ENCODE assay signal across 10 cellular contexts in the genomic region with DNA sequence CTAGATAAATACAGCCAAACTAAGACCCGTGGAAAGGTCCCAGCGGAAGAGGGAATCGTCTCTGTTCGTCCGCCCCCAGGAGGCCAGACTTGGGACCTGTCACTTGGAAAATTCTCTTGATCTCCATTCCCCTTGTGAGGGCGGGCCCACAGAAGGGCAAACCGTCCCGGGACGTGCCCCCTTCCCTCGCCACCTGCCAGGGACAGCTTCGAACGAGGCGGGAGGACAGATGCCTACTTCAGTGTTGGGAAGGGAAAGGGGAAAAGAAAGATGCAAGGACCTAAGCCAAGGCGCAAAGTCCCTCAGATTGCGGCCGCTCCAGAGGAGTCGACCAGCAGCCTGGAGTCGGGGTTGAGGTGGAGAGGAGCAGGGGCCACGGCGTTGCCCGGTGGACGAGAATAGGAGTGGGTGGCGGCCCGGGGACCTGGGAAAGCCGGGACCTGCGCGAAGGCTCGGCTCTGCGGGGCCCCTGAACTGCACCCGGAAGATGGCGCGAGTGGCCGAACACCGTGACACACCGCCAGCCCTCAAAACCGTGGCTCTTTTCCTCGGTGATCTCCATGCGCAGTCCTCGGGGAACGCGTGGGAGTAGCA. TPM values are rescaled to one million over a fixed set of nuclear protein-coding genes. Genes with fewer than 3 reads are reported as not detected.
DNase-seq lines count a peak whose midpoint lies in the region; TF ChIP-seq lines count a peak whose summit lies in the region.
"Had no signal": no experiment of that assay in that cellular context is flagged by ENCODE, and none has a peak within 500 bp of the region (broad histone marks: within the 10 kb centered on the region; RNA-seq: fewer than 3 reads in every experiment).

No MANE protein-coding gene starts in this region.

- peaks cover 48% of the 10 kb centered on the region for H3K4me1 Mint-ChIP-seq in glutamatergic neuron (ENCODE audit: low read depth, unreplicated experiment)

- H3K9me3 ChIP-seq in DOHH2 (ENCODE audit: control insufficient read depth, insufficient read depth, low read length) (no peaks in the 10 kb centered on the region), OCI-LY1 (ENCODE audit: low read length) (no peaks in the 10 kb centered on the region)

- peak overlapping the region; percentile 73 for H3K9ac ChIP-seq in OCI-LY1 (ENCODE audit: low read length)

- H3K4me2 ChIP-seq in DOHH2 (ENCODE audit: low read length) (peak overlapping the region; percentile 88), OCI-LY1 (ENCODE audit: low read length) (peak overlapping the region; percentile 84)

- no peak for TF ChIP-seq CTCF in DOHH2 (IDR thresholded peaks at IDR 0.05; ENCODE audit: low read depth, low read length, poor library complexity, severe bottlenecking)
- peak; percentile 52 for TF ChIP-seq CTCF in OCI-LY1 (IDR thresholded peaks at IDR 0.05; ENCODE audit: low read length)
- TF ChIP-seq CTCF in glutamatergic neuron (IDR thresholded peaks at IDR 0.05; ENCODE audit: partially characterized antibody, unreplicated experiment) = peak; percentile 32

- no peak overlapping the region for H3K27ac ChIP-seq in DOHH2 (ENCODE audit: low read depth, low read length)
- peak overlapping the region; percentile 95 for H3K27ac ChIP-seq in OCI-LY1 (ENCODE audit: low read depth, low read length, poor library complexity, severe bottlenecking)

- H2AFZ ChIP-seq in OCI-LY1 (ENCODE audit: low read length) = no peak overlapping the region

- H3K4me1 ChIP-seq in DOHH2 (ENCODE audit: control insufficient read depth, low read length) (peaks cover 55% of the 10 kb centered on the region), OCI-LY1 (ENCODE audit: insufficient read depth, low read length, severe bottlenecking) (peaks cover 57% of the 10 kb centered on the region)

- no peaks in the 10 kb centered on the region for H3K9me2 ChIP-seq in DOHH2 (replicated peaks; ENCODE audit: control insufficient read depth, low read length)
- H3K9me2 ChIP-seq in OCI-LY1 (ENCODE audit: low read depth, low read length) = no peaks in the 10 kb centered on the region

- peak overlapping the region; percentile 37 for H3K27ac Mint-ChIP-seq in glutamatergic neuron (ENCODE audit: unreplicated experiment)
- H3K27ac Mint-ChIP-seq: activated T-cell treated with anti-CD3 and anti-CD28 coated beads, Interleukin-2, amount 50 U/mL, for 24 hours had no signal

- H3K36me3 ChIP-seq in DOHH2 (ENCODE audit: control insufficient read depth, low read length) = peaks cover 15% of the 10 kb centered on the region
- H3K36me3 ChIP-seq in OCI-LY1 (ENCODE audit: insufficient read depth, low read length) = no peaks in the 10 kb centered on the region

- intact Hi-C loops in posterior vena cava (cut with DNase I) = loop anchor here in 1 of 2 donors (5.0 kb wide), 1 partner anchor 232 kb away; no protein-coding TSS in a partner anchor

- H3K27me3 ChIP-seq in DOHH2 (ENCODE audit: control insufficient read depth, low read length) (no peaks in the 10 kb centered on the region), OCI-LY1 (ENCODE audit: insufficient read depth, low read length) (no peaks in the 10 kb centered on the region)

- no peaks in the 10 kb centered on the region for H4K20me1 ChIP-seq in DOHH2 (ENCODE audit: control insufficient read depth, insufficient read depth, low read depth, low read length)
- H4K20me1 ChIP-seq in OCI-LY1 (ENCODE audit: insufficient read depth, low read length) = no peaks in the 10 kb centered on the region

- H3K4me3 ChIP-seq in DOHH2 (ENCODE audit: low read length) (peak overlapping the region; percentile 73), OCI-LY1 (ENCODE audit: low read depth, low read length, poor library complexity, severe bottlenecking) (peak overlapping the region; percentile 96)

- peaks cover 30% of the 10 kb centered on the region for H3K27me3 Mint-ChIP-seq in glutamatergic neuron (ENCODE audit: unreplicated experiment)

- peak overlapping the region; percentile 98 for H3K4me3 Mint-ChIP-seq in glutamatergic neuron (ENCODE audit: unreplicated experiment)
- H3K4me3 Mint-ChIP-seq: activated T-cell treated with anti-CD3 and anti-CD28 coated beads, Interleukin-2, amount 50 U/mL, for 24 hours had no signal

- H3F3A ChIP-seq in DOHH2 (ENCODE audit: control insufficient read depth, insufficient read depth) = peaks cover 34% of the 10 kb centered on the region
- H3F3A ChIP-seq in OCI-LY1 (ENCODE audit: insufficient read depth, low read length) = peaks cover 19% of the 10 kb centered on the region

- DNase-seq in glutamatergic neuron (peak; percentile 67), posterior vena cava (ENCODE audit: low spot score) (peak; percentile 76), NCI-H2227 treated with DMSO at 0.1 percent for 48 hours (lab: John Stamatoyannopoulos, UW) (no peak), EL (no peak), NCI-H1436 (lab: John Stamatoyannopoulos, UW) (no peak), HuH-7.5 (ENCODE audit: low spot score) (no peak)
- DNase-seq: activated T-cell treated with anti-CD3 and anti-CD28 coated beads, Interleukin-2, amount 50 U/mL, for 24 hours; SHP77 had no signal

- H3K36me3 Mint-ChIP-seq in glutamatergic neuron (ENCODE audit: unreplicated experiment) = no peaks in the 10 kb centered on the region

- peaks cover 37% of the 10 kb centered on the region for H3K79me2 ChIP-seq in DOHH2 (ENCODE audit: control insufficient read depth, low read length)
- H3K79me2 ChIP-seq in OCI-LY1 (ENCODE audit: insufficient read depth, low read length) = peaks cover 6% of the 10 kb centered on the region; the same call in 1 of the 2 replicates

- peaks cover 31% of the 10 kb centered on the region for H3K9me3 Mint-ChIP-seq in glutamatergic neuron (ENCODE audit: unreplicated experiment)
- H3K9me3 Mint-ChIP-seq: activated T-cell treated with anti-CD3 and anti-CD28 coated beads, Interleukin-2, amount 50 U/mL, for 24 hours had no signal

RNA-seq across cellular contexts. Expression of a gene that starts 4.4 kb away (rescaled TPM):
- total RNA-seq in glutamatergic neuron (ENCODE audit: unreplicated experiment) = 412 TPM
- total RNA-seq in posterior vena cava = 10 to 100 TPM; 46.6 to 87.4 TPM

Comparison
In these comparisons a context has a peak if more than half of its experiments do, and no peak if none do; other contexts are left out.
1. DNase-seq: peak in glutamatergic neuron (single experiment) and posterior vena cava (single experiment); none in NCI-H2227 treated with DMSO at 0.1 percent for 48 hours (single experiment), EL (single experiment), NCI-H1436 (single experiment) and HuH-7.5 (single experiment).